In the genomic region with DNA sequence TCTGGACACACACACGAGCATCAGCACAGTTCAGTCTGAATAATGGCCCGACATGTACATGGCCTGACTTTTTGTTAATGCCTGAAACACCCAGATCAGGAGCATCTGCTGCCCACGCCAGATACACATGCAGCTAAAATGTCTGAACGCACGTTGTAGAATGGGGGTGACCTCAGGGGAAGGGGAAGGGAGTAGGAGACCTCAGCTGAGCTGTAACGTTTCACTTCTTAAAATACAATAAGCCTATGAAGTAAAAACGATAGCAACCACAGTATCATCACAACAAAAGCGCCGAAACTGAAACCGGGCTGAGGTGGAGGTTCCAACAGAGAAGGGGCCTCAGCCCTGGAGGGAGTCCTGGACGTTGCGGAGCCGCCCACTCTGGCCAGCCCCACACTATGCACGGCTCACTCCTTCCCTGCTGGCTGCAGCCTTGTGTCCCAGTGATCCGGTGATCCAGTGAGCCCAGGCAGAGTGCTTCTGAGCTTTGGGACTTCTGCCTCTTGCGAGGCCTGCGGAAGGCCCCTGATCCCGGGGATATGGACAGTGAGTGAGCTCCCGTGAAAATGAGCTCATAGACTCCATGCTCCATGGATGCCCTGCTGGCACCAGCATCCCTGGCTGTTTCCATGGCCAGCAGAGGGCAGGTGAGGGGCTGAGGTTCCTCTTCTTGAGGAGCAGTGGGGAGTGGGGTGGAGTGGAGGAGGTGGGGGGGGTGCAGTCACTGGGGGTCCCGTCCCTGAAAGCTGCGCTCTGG, we compare ENCODE assay signal across 15 cellular contexts. TPM values are rescaled to one million over a fixed set of nuclear protein-coding genes. Genes with fewer than 3 reads are reported as not detected.
DNase-seq lines count a peak whose midpoint lies in the region; ATAC-seq and TF ChIP-seq lines count a peak whose summit lies in the region.
"Had no signal": no experiment of that assay in that cellular context is flagged by ENCODE, and none has a peak within 500 bp of the region (broad histone marks: within the 10 kb centered on the region; RNA-seq: fewer than 3 reads in every experiment).

No MANE protein-coding gene starts in this region.

- H3K4me3 ChIP-seq in KMS-11 (IDR thresholded peaks at IDR 0.05; ENCODE audit: insufficient read depth, low read depth, low read length) (no peak overlapping the region), coronary artery (no peak overlapping the region), sigmoid colon (no peak overlapping the region), uterus (no peak overlapping the region)
- H3K4me3 ChIP-seq: left lung, psoas muscle, SJCRH30 had no signal

- no peaks in the 10 kb centered on the region for H3K79me2 ChIP-seq in KMS-11 (ENCODE audit: insufficient read depth, low read depth)

- H3K9ac ChIP-seq in KMS-11: no peak overlapping the region

- ATAC-seq in GM21515 (IDR thresholded peaks at IDR 0.05; ENCODE audit: unreplicated experiment): peak; percentile 63
- ATAC-seq in HG03565 (IDR thresholded peaks at IDR 0.05; ENCODE audit: unreplicated experiment): no peak
- ATAC-seq: effector memory CD8-positive, alpha-beta T cell; left lung; psoas muscle had no signal

- whole genome bisulfite sequencing in sigmoid colon, 2 donors: 75 to 80% methylated on average over 21 of the region's 21 CpGs

- no peaks in the 10 kb centered on the region for H3K27me3 ChIP-seq in KMS-11 (ENCODE audit: insufficient read depth, low read depth)
- H3K27me3 ChIP-seq in sigmoid colon: peaks cover 0 to 52% (median 0%) of the 10 kb centered on the region in 3 donors
- no peaks in the 10 kb centered on the region for H3K27me3 ChIP-seq in uterus

- TF ChIP-seq CTCF in KMS-11 (conservative IDR thresholded peaks at IDR 0.05; ENCODE audit: low read depth, low read length): no peak
- TF ChIP-seq CTCF in coronary artery (IDR thresholded peaks at IDR 0.05): no peak
- TF ChIP-seq CTCF in sigmoid colon (IDR thresholded peaks at IDR 0.05): no peak
- TF ChIP-seq CTCF in uterus (IDR thresholded peaks at IDR 0.05): no peak

- DNase-seq in coronary artery (ENCODE audit: low spot score) (peak; percentile 64), sigmoid colon (peak; percentile 43), uterus (no peak), AML-193 (lab: John Stamatoyannopoulos, UW) (no peak)
- DNase-seq: CD4-positive, CD25-positive, alpha-beta regulatory T cell; central memory CD4-positive, alpha-beta T cell; effector memory CD8-positive, alpha-beta T cell; NCI-H226; SJCRH30; substantia nigra had no signal

- no peak for TF ChIP-seq EP300 in sigmoid colon (IDR thresholded peaks at IDR 0.05)

- no peak overlapping the region for H2AFZ ChIP-seq in KMS-11 (ENCODE audit: low read depth)

- H3K27ac ChIP-seq in KMS-11 (no peak overlapping the region), coronary artery (no peak overlapping the region), sigmoid colon (no peak overlapping the region), uterus (no peak overlapping the region)
- H3K27ac ChIP-seq: left lung, psoas muscle, SJCRH30 had no signal

- H3K36me3 ChIP-seq in KMS-11 (ENCODE audit: insufficient read depth) (no peaks in the 10 kb centered on the region), sigmoid colon (no peaks in the 10 kb centered on the region), uterus (no peaks in the 10 kb centered on the region)
- H3K36me3 ChIP-seq: left lung, SJCRH30 had no signal

- TF ChIP-seq POLR2A in sigmoid colon (IDR thresholded peaks at IDR 0.05) (no peak), uterus (IDR thresholded peaks at IDR 0.05) (no peak)

- intact Hi-C loops in sigmoid colon (cut with DNase I): no loop called here
- intact Hi-C loops in uterus (cut with DNase I; ENCODE audit: low total_unique reads): no loop called here

- peaks cover 0 to 3% (median 0%) of the 10 kb centered on the region in 4 donors for H3K9me3 ChIP-seq in sigmoid colon
- H3K9me3 ChIP-seq in uterus: no peaks in the 10 kb centered on the region
- H3K9me3 ChIP-seq: left lung, psoas muscle, SJCRH30 had no signal

- no peaks in the 10 kb centered on the region for H4K20me1 ChIP-seq in KMS-11 (ENCODE audit: insufficient read depth)

- 0 out of 2 replicates have a peak overlapping the region, but pooled peaks have one; percentile 39 for H3K4me2 ChIP-seq in KMS-11

- no peaks in the 10 kb centered on the region for H3K4me1 ChIP-seq in KMS-11 (ENCODE audit: low read depth, poor library complexity, severe bottlenecking)
- H3K4me1 ChIP-seq in sigmoid colon: no peaks in the 10 kb centered on the region
- no peaks in the 10 kb centered on the region for H3K4me1 ChIP-seq in uterus
- H3K4me1 ChIP-seq: left lung, psoas muscle, SJCRH30 had no signal

RNA-seq across cellular contexts. Expression of a gene that starts 52.0 kb away (rescaled TPM):
- 1 to 10 TPM in 2 of 4 donors, not detected in 2; 1.1 to 1.7 TPM for total RNA-seq in sigmoid colon
- not detected for polyA plus RNA-seq in sigmoid colon
- total RNA-seq in uterus: under 1 TPM in 1 of 4 donors, not detected in 3; 0.21 TPM
- total RNA-seq: CD4-positive, CD25-positive, alpha-beta regulatory T cell; left lung; psoas muscle; SJCRH30 had no signal
- polyA plus RNA-seq: CD4-positive, CD25-positive, alpha-beta regulatory T cell; psoas muscle had no signal

Comparison
In these comparisons a context has a peak if more than half of its experiments do, and no peak if none do; other contexts are left out.
1. DNase-seq: peak in coronary artery (single experiment) and sigmoid colon (single experiment); none in uterus (0 of 2) and AML-193 (0 of 2).